Comparison of ENCODE assay signal across 8 cellular contexts in genomic region chr3:88113311-88114162, GRCh38. TPM values are rescaled to one million over a fixed set of nuclear protein-coding genes. Genes with fewer than 3 reads are reported as not detected.
DNase-seq lines count a peak whose midpoint lies in the region; ATAC-seq lines count a peak whose summit lies in the region.

No MANE protein-coding gene starts in this region.

- DNase-seq in D341Med (ENCODE audit: low spot score) (peak; percentile 58), NCI-H526 treated with DMSO at 0.1 percent for 48 hours (lab: John Stamatoyannopoulos, UW) (peak; percentile 13), epidermal melanocyte (ENCODE audit: insufficient read length, low spot score) (peak; percentile 61), myocyte (ENCODE audit: low read depth) (peak; percentile 82)
- DNase-seq in activated CD4-positive, alpha-beta T cell treated with anti-CD3 and anti-CD28 coated beads, Interleukin-2, amount 50 U/mL, for 1 hour: peak; percentile 51
- peak; percentile 4 to 72 (median 42) for DNase-seq in stimulated activated naive CD4-positive, alpha-beta T cell (lab: John Stamatoyannopoulos, UW)

- ATAC-seq in GM19372 (IDR thresholded peaks at IDR 0.05; ENCODE audit: low read depth, unreplicated experiment) (peak; percentile 89), HG03378 (IDR thresholded peaks at IDR 0.05; ENCODE audit: unreplicated experiment) (peak; percentile 84)

RNA-seq across cellular contexts. Expression of gene C3orf38, which starts 36.2 kb away (rescaled TPM):
- 21.8 and 24.8 TPM in 2 replicates for total RNA-seq in myocyte
- 11.5 TPM for polyA plus RNA-seq in myocyte (2012)

RNA-seq across cellular contexts. Expression of gene ZNF654, which starts 54.5 kb away (rescaled TPM):
- total RNA-seq in myocyte: 11.0 and 13.4 TPM in 2 replicates
- polyA plus RNA-seq in myocyte (2012): 3.0 TPM

RNA-seq across cellular contexts. Expression of gene CGGBP1, which starts 54.7 kb away (rescaled TPM):
- 75.2 and 77.0 TPM in 2 replicates for total RNA-seq in myocyte
- polyA plus RNA-seq in myocyte (2012): 36.8 TPM

Comparison
In these comparisons a context has a peak if more than half of its experiments do, and no peak if none do; other contexts are left out.
1. Peak in every context shown above with its lines: DNase-seq and ATAC-seq.
2. DNase-seq: peak in every context shown above with its lines; median percentile 82 in myocyte; 61 in epidermal melanocyte; 58 in D341Med; 51 in activated CD4-positive, alpha-beta T cell treated with anti-CD3 and anti-CD28 coated beads, Interleukin-2, amount 50 U/mL, for 1 hour; 42 in stimulated activated naive CD4-positive, alpha-beta T cell; 13 in NCI-H526 treated with DMSO at 0.1 percent for 48 hours.